8 cellular contexts compared by ENCODE assay signal in genomic region chr19:16111160-16111908, GRCh38. TPM values are rescaled to one million over a fixed set of nuclear protein-coding genes. Genes with fewer than 3 reads are reported as not detected.
DNase-seq lines count a peak whose midpoint lies in the region; ATAC-seq and TF ChIP-seq lines count a peak whose summit lies in the region.

Gene RAB8A (plus strand): TSS chr19:16111889. CDS start chr19:16111902, 13 bp downstream.

- peak within 1 kb of the TSS; percentile 97 to 99 for H3K27ac Mint-ChIP-seq in activated naive CD4-positive, alpha-beta T cell treated with anti-CD3 and anti-CD28 coated beads, Interleukin-2, amount 50 U/mL, for 72 hours

- H3K4me3 ChIP-seq in GM12864 (ENCODE audit: low read depth, low read length) = peak within 1 kb of the TSS; percentile 67
- peak within 1 kb of the TSS; percentile 71 to 96 for H3K4me3 ChIP-seq in testis

- TF ChIP-seq CTCF in GM12864 (IDR thresholded peaks at IDR 0.05; ENCODE audit: low read depth, low read length, missing control alignments) (peak; percentile 85), omental fat pad (IDR thresholded peaks at IDR 0.05) (peak in 2 of 3 donors; percentile 92), testis (IDR thresholded peaks at IDR 0.05) (peak; percentile 95 to 99 (median 98))

- 0 to 20% methylated on average over 2 to 74 of the region's 81 CpGs for WGBS in testis, 2 donors

- no peak for TF ChIP-seq POLR2A in testis (IDR thresholded peaks at IDR 0.05)

- intact Hi-C loops in testis (cut with DNase I; ENCODE audit: low total_unique reads) = loop anchor here (10.0 kb wide), 2 partner anchors 47 to 73 kb away; partner anchors contain the start of gene FAM32A

- peak within 1 kb of the TSS; percentile 85 to 97 for H3K27ac ChIP-seq in testis

- H3K36me3 ChIP-seq in testis (ENCODE audit: low read depth, missing control alignments) = no peaks in the 10 kb centered on the region

- peaks cover 16% of the 10 kb centered on the region for H3K4me1 ChIP-seq in testis

- H3K9me3 ChIP-seq in testis = no peaks in the 10 kb centered on the region

- ATAC-seq in HG02623 (IDR thresholded peaks at IDR 0.05; ENCODE audit: unreplicated experiment) (peak; percentile 88), omental fat pad (ENCODE audit: low FRiP score) (peak; percentile 98)
- ATAC-seq in activated naive CD4-positive, alpha-beta T cell treated with anti-CD3 and anti-CD28 coated beads, Interleukin-2, amount 50 U/mL, for 72 hours = peak; percentile 94

- no peaks in the 10 kb centered on the region for H3K9me3 Mint-ChIP-seq in activated naive CD4-positive, alpha-beta T cell treated with anti-CD3 and anti-CD28 coated beads, Interleukin-2, amount 50 U/mL, for 72 hours

- peaks cover 12 to 19% of the 10 kb centered on the region in 2 donors for H3K36me3 Mint-ChIP-seq in activated naive CD4-positive, alpha-beta T cell treated with anti-CD3 and anti-CD28 coated beads, Interleukin-2, amount 50 U/mL, for 72 hours

- H3K27me3 ChIP-seq in testis = no peaks in the 10 kb centered on the region

- DNase-seq in GM12864 (ENCODE audit: low read depth) (peak; percentile 95), NCI-H1092 treated with DMSO at 0.1 percent for 48 hours (lab: John Stamatoyannopoulos, UW) (peak; percentile 98), SKM-1 (lab: John Stamatoyannopoulos, UW; ENCODE audit: unreplicated experiment) (peak; percentile 97), glomerular visceral epithelial cell (ENCODE audit: extremely low spot score) (peak; percentile 99), omental fat pad (ENCODE audit: low spot score) (peak; percentile 97), testis (peak; percentile 99)
- DNase-seq in activated naive CD4-positive, alpha-beta T cell treated with anti-CD3 and anti-CD28 coated beads, Interleukin-2, amount 50 U/mL, for 72 hours (ENCODE audit: low spot score in 2 of 2) = peak; percentile 100

RNA-seq across cellular contexts. Expression of gene RAB8A, which starts in this region (rescaled TPM):
- 100 to 1,000 TPM; 125 to 155 TPM for total RNA-seq in activated naive CD4-positive, alpha-beta T cell treated with anti-CD3 and anti-CD28 coated beads, Interleukin-2, amount 50 U/mL, for 72 hours
- total RNA-seq in omental fat pad (10 to 100 TPM; 32.5 to 51.9 (median 40.0) TPM), testis (10 to 100 TPM; 63.3 to 69.0 TPM)
- 45.9 TPM for polyA plus RNA-seq in testis (ENCODE audit: insufficient read depth, low read depth, low replicate concordance)

Comparison
In these comparisons a context has a peak if more than half of its experiments do, and no peak if none do; other contexts are left out.
1. Peak in every context shown above with its lines: DNase-seq, ATAC-seq, H3K4me3 ChIP-seq and H3K27ac ChIP-seq.